19 cellular contexts compared by ENCODE assay signal in genomic region chr17:9177212-9177611, GRCh38.
DNase-seq lines count a peak whose midpoint lies in the region; ATAC-seq and TF ChIP-seq lines count a peak whose summit lies in the region.
"Had no signal": no experiment of that assay in that cellular context is flagged by ENCODE, and none has a peak within 500 bp of the region (broad histone marks: within the 10 kb centered on the region; RNA-seq: fewer than 3 reads in every experiment).

No MANE protein-coding gene starts in this region.

- H3K36me3 Mint-ChIP-seq in endodermal cell (ENCODE audit: low read depth): peaks cover 24% of the 10 kb centered on the region
- H3K36me3 Mint-ChIP-seq: CD4-positive, alpha-beta memory T cell had no signal

- H3K27me3 ChIP-seq in endodermal cell (ENCODE audit: control insufficient read depth, insufficient read depth, low read length, poor library complexity, severe bottlenecking) (no peaks in the 10 kb centered on the region), gastrocnemius medialis (no peaks in the 10 kb centered on the region)

- H3K27me3 Mint-ChIP-seq in endodermal cell (ENCODE audit: insufficient read depth): no peaks in the 10 kb centered on the region

- TF ChIP-seq CTCF in HFF-Myc (IDR thresholded peaks at IDR 0.05; ENCODE audit: low read depth, low read length, missing control alignments): no peak
- TF ChIP-seq CTCF in endodermal cell (conservative IDR thresholded peaks at IDR 0.05): no peak
- no peak for TF ChIP-seq CTCF in gastrocnemius medialis (IDR thresholded peaks at IDR 0.05 in 4 of 5, conservative IDR thresholded peaks at IDR 0.05 in 1 of 5)

- no peak overlapping the region for H3K27ac ChIP-seq in endodermal cell (ENCODE audit: low read depth, low read length)
- no peak overlapping the region for H3K27ac ChIP-seq in gastrocnemius medialis
- H3K27ac ChIP-seq: A549, GM23248 had no signal

- no peak overlapping the region for H3K9ac ChIP-seq in endodermal cell (ENCODE audit: extremely low read depth, low read length, poor library complexity, severe bottlenecking)
- H3K9ac ChIP-seq: GM23248 had no signal

- no peak overlapping the region for H3K4me3 Mint-ChIP-seq in endodermal cell
- H3K4me3 Mint-ChIP-seq: CD4-positive, alpha-beta memory T cell had no signal

- H3K4me1 Mint-ChIP-seq in endodermal cell: peaks cover 13% of the 10 kb centered on the region

- H3K9me3 ChIP-seq in endodermal cell (ENCODE audit: control insufficient read depth, low read length) (peaks cover 8% of the 10 kb centered on the region), gastrocnemius medialis (no peaks in the 10 kb centered on the region)
- H3K9me3 ChIP-seq: A549 had no signal

- H3K4me3 ChIP-seq in HFF-Myc (replicated peaks; ENCODE audit: low read depth, low read length) (no peak overlapping the region), endodermal cell (ENCODE audit: low read length) (no peak overlapping the region), gastrocnemius medialis (no peak overlapping the region)
- H3K4me3 ChIP-seq: A549, GM23248 had no signal

- no peak for TF ChIP-seq POLR2A in gastrocnemius medialis (IDR thresholded peaks at IDR 0.05)

- peaks cover 3% of the 10 kb centered on the region for H3K9me3 Mint-ChIP-seq in endodermal cell

- WGBS in endodermal cell (ENCODE audit: insufficient coverage in 1 of 2, insufficient read length in 1 of 2), 2 experiments: 95 to 98% methylated on average over 13 to 15 of the region's 15 CpGs

- no peak overlapping the region for H3K27ac Mint-ChIP-seq in endodermal cell
- H3K27ac Mint-ChIP-seq: CD4-positive, alpha-beta memory T cell had no signal

- H3K36me3 ChIP-seq in endodermal cell (ENCODE audit: control insufficient read depth, insufficient read depth, low read length) (peaks cover 19% of the 10 kb centered on the region), gastrocnemius medialis (no peaks in the 10 kb centered on the region)

- DNase-seq in HFF-Myc (ENCODE audit: extremely low read depth, low read depth) (peak; percentile 5), endodermal cell (peak; percentile 49), left ventricle myocardium superior (peak; percentile 60), gastrocnemius medialis (peak in 1 of 2 donors; percentile 40), NCI-H1105 treated with DMSO at 0.1 percent for 48 hours (lab: John Stamatoyannopoulos, UW) (no peak)
- DNase-seq: CD4-positive, alpha-beta memory T cell; DMS153; GDM1; GM23248; NCI-H1092 treated with DMSO at 0.1 percent for 48 hours; NCI-H1694; NCI-H2081 treated with DMSO at 0.1 percent for 48 hours; NCI-H2227 treated with DMSO at 0.1 percent for 48 hours; NCI-H524; SIG-M5 had no signal

- intact Hi-C loops in left ventricle myocardium superior (cut with micrococcal nuclease) (no loop called here), gastrocnemius medialis (cut with DNase I; ENCODE audit: low total_unique reads) (no loop called here)

- H3K4me1 ChIP-seq in endodermal cell (ENCODE audit: control insufficient read depth, insufficient read depth, low read length) (peaks cover 5% of the 10 kb centered on the region), gastrocnemius medialis (peaks cover 0 to 7% of the 10 kb centered on the region in 2 donors)
- H3K4me1 ChIP-seq: A549 had no signal

- in situ Hi-C loops in gastrocnemius medialis (cut with MboI; ENCODE audit: low sequenced_read_pairs in 4 of 4): no loop called here

- ATAC-seq in left ventricle myocardium superior (peak; percentile 48), gastrocnemius medialis (peak; percentile 50 to 63), GM19467 (IDR thresholded peaks at IDR 0.05; ENCODE audit: unreplicated experiment) (no peak), GM19328 (IDR thresholded peaks at IDR 0.05; ENCODE audit: unreplicated experiment) (no peak)
- ATAC-seq: A549, HCT116 had no signal

Comparison
In these comparisons a context has a peak if more than half of its experiments do, and no peak if none do; other contexts are left out.
1. ATAC-seq: peak in left ventricle myocardium superior (single experiment) and gastrocnemius medialis (2 of 2); none in GM19467 (single experiment) and GM19328 (single experiment).